13 cellular contexts compared by ENCODE assay signal in genomic region chr9:95070549-95071021, GRCh38.
DNase-seq lines count a peak whose midpoint lies in the region; ATAC-seq and TF ChIP-seq lines count a peak whose summit lies in the region.
"Had no signal": no experiment of that assay in that cellular context is flagged by ENCODE, and none has a peak within 500 bp of the region (broad histone marks: within the 10 kb centered on the region; RNA-seq: fewer than 3 reads in every experiment).

No MANE protein-coding gene starts in this region.

- peak overlapping the region; percentile 6; the same call in 1 of the 2 replicates for H3K27ac Mint-ChIP-seq in HFFc6
- no peak overlapping the region for H3K27ac Mint-ChIP-seq in endodermal cell
- H3K27ac Mint-ChIP-seq: activated B cell treated with CpG ODN at 0.5 μM for 24 hours had no signal

- TF ChIP-seq EP300 in suprapubic skin (IDR thresholded peaks at IDR 0.05): no peak

- H3K27me3 Mint-ChIP-seq in HFFc6 (ENCODE audit: insufficient read depth) (peaks cover 3% of the 10 kb centered on the region; the same call in 1 of the 2 replicates), endodermal cell (ENCODE audit: insufficient read depth) (no peaks in the 10 kb centered on the region)
- H3K27me3 Mint-ChIP-seq: activated B cell treated with CpG ODN at 0.5 μM for 24 hours had no signal

- H3K4me3 Mint-ChIP-seq in HFFc6 (no peak overlapping the region), endodermal cell (no peak overlapping the region)
- H3K4me3 Mint-ChIP-seq: activated B cell treated with CpG ODN at 0.5 μM for 24 hours had no signal

- TF ChIP-seq POLR2A in right lobe of liver (IDR thresholded peaks at IDR 0.05): no peak
- no peak for TF ChIP-seq POLR2A in suprapubic skin (IDR thresholded peaks at IDR 0.05)

- H3K36me3 Mint-ChIP-seq in HFFc6 (ENCODE audit: low read depth) (peaks cover 40% of the 10 kb centered on the region), endodermal cell (ENCODE audit: low read depth) (peaks cover 27% of the 10 kb centered on the region)

- H3K4me1 Mint-ChIP-seq in HFFc6 (ENCODE audit: low read depth): peaks cover 49% of the 10 kb centered on the region
- no peaks in the 10 kb centered on the region for H3K4me1 Mint-ChIP-seq in endodermal cell
- H3K4me1 Mint-ChIP-seq: activated B cell treated with CpG ODN at 0.5 μM for 24 hours had no signal

- no peak overlapping the region for H2BK5ac ChIP-seq in neuronal stem cell (ENCODE audit: low read length)

- H3K14ac ChIP-seq in neuronal stem cell (ENCODE audit: low read length): no peak overlapping the region

- no peak overlapping the region for H2AFZ ChIP-seq in neuronal stem cell (ENCODE audit: low read length)

- H3K4me1 ChIP-seq in endodermal cell (ENCODE audit: control insufficient read depth, insufficient read depth, low read length) (no peaks in the 10 kb centered on the region), right lobe of liver (peaks cover 0 to 57% (median 17%) of the 10 kb centered on the region in 4 donors), suprapubic skin (peaks cover 42% of the 10 kb centered on the region), neuronal stem cell (ENCODE audit: control insufficient read depth in 2 of 2, insufficient read depth in 1 of 2, low read depth in 1 of 2, low read length in 2 of 2) (peaks cover 0 to 1% of the 10 kb centered on the region in 2 donors)

- H3K4me2 ChIP-seq in neuronal stem cell (ENCODE audit: insufficient read depth, low read length, poor library complexity, severe bottlenecking): no peak overlapping the region

- intact Hi-C loops in right lobe of liver (cut with DNase I): no loop called here

- no peak overlapping the region for H3K18ac ChIP-seq in neuronal stem cell (ENCODE audit: low read length)

- H3K27me3 ChIP-seq in endodermal cell (ENCODE audit: control insufficient read depth, insufficient read depth, low read length, poor library complexity, severe bottlenecking): no peaks in the 10 kb centered on the region
- no peaks in the 10 kb centered on the region for H3K27me3 ChIP-seq in right lobe of liver
- H3K27me3 ChIP-seq in suprapubic skin: no peaks in the 10 kb centered on the region
- no peaks in the 10 kb centered on the region for H3K27me3 ChIP-seq in neuronal stem cell (ENCODE audit: control insufficient read depth in 3 of 3, insufficient read depth in 3 of 3, low read depth in 1 of 3, low read length in 3 of 3)

- DNase-seq in HFFc6: no peak
- DNase-seq in endodermal cell: peak; percentile 64
- no peak for DNase-seq in right lobe of liver
- DNase-seq in suprapubic skin (ENCODE audit: low spot score in 2 of 2): no peak
- DNase-seq in DMS153 treated with DMSO at 0.1 percent for 48 hours (lab: John Stamatoyannopoulos, UW; ENCODE audit: unreplicated experiment): no peak
- DNase-seq in neuronal stem cell (ENCODE audit: low spot score): no peak
- DNase-seq in DMS 273 treated with DMSO at 0.1 percent for 48 hours (lab: John Stamatoyannopoulos, UW): no peak
- DNase-seq in NCI-H146 treated with DMSO at 0.1 percent for 48 hours (lab: John Stamatoyannopoulos, UW; ENCODE audit: unreplicated experiment): no peak
- DNase-seq: activated B cell treated with CpG ODN at 0.5 μM for 24 hours; activated naive CD4-positive, alpha-beta T cell treated with anti-CD3 and anti-CD28 coated beads, Interleukin-2, amount 50 U/mL, for 16 hours; C1 segment of cervical spinal cord; stimulated activated CD4-positive, alpha-beta T cell treated with anti-CD3 and anti-CD28 coated beads, Interleukin-2, amount 100 ng/mL, for 48 hours had no signal

- peak; percentile 7 to 43 (median 34) for ATAC-seq in right lobe of liver

- no peaks in the 10 kb centered on the region for H3K79me1 ChIP-seq in neuronal stem cell (ENCODE audit: low read depth, low read length)

- H3K4me3 ChIP-seq in endodermal cell (ENCODE audit: low read length) (no peak overlapping the region), right lobe of liver (no peak overlapping the region), suprapubic skin (no peak overlapping the region), neuronal stem cell (ENCODE audit: low read length in 2 of 2) (no peak overlapping the region)
- H3K4me3 ChIP-seq: prostate gland had no signal

- no peak overlapping the region for H2BK120ac ChIP-seq in neuronal stem cell (ENCODE audit: low read depth, low read length)

- 81 to 92% methylated on average over 7 to 8 of the region's 8 CpGs for WGBS in endodermal cell (ENCODE audit: insufficient coverage in 1 of 2, insufficient read length in 1 of 2), 2 experiments
- 55% methylated on average over 8 of the region's 8 CpGs for WGBS in right lobe of liver (ENCODE audit: insufficient coverage, low coverage, low lambda C conversion rate, missing lambda C conversion rate)
- 52% methylated on average over 8 of the region's 8 CpGs for WGBS in suprapubic skin
- WGBS in neuronal stem cell (ENCODE audit: extremely low coverage in 2 of 2, insufficient read length in 2 of 2, insufficient replicate concordance in 1 of 2), 2 donors: no CpG with 5 or more reads among the region's 8 CpGs

- H3K9ac ChIP-seq in endodermal cell (ENCODE audit: extremely low read depth, low read length, poor library complexity, severe bottlenecking) (no peak overlapping the region), neuronal stem cell (ENCODE audit: low read depth, low read length, poor library complexity) (no peak overlapping the region)

- H2AK5ac ChIP-seq in neuronal stem cell (ENCODE audit: low read depth, low read length): no peak overlapping the region

- H4K91ac ChIP-seq in neuronal stem cell (ENCODE audit: low read depth, low read length, poor library complexity): no peak overlapping the region

- no peak overlapping the region for H4K8ac ChIP-seq in neuronal stem cell (ENCODE audit: low read depth, low read length)

- TF ChIP-seq CTCF in HFFc6 (IDR thresholded peaks at IDR 0.05): no peak
- peak; percentile 40 for TF ChIP-seq CTCF in endodermal cell (conservative IDR thresholded peaks at IDR 0.05)
- TF ChIP-seq CTCF in right lobe of liver (IDR thresholded peaks at IDR 0.05): no peak
- no peak for TF ChIP-seq CTCF in suprapubic skin (IDR thresholded peaks at IDR 0.05)

- H3K4ac ChIP-seq in neuronal stem cell (ENCODE audit: low read length): no peak overlapping the region

- no peak overlapping the region for H2BK12ac ChIP-seq in neuronal stem cell (ENCODE audit: low read length)

- H3K23ac ChIP-seq in neuronal stem cell (ENCODE audit: low read depth, low read length, poor library complexity): no peak overlapping the region

- H3K36me3 ChIP-seq in endodermal cell (ENCODE audit: control insufficient read depth, insufficient read depth, low read length): peaks cover 23% of the 10 kb centered on the region
- peaks cover 0 to 67% (median 5%) of the 10 kb centered on the region in 4 donors for H3K36me3 ChIP-seq in right lobe of liver
- peaks cover 40% of the 10 kb centered on the region for H3K36me3 ChIP-seq in suprapubic skin
- peaks cover 0 to 53% of the 10 kb centered on the region in 2 donors for H3K36me3 ChIP-seq in neuronal stem cell (replicated peaks in 1 of 2; ENCODE audit: control insufficient read depth in 2 of 2, insufficient read depth in 2 of 2, low read length in 2 of 2)
- H3K36me3 ChIP-seq: prostate gland had no signal

- no peak overlapping the region for H2BK15ac ChIP-seq in neuronal stem cell (ENCODE audit: low read length)

- no peaks in the 10 kb centered on the region for H3K9me3 ChIP-seq in endodermal cell (ENCODE audit: control insufficient read depth, low read length)
- no peaks in the 10 kb centered on the region for H3K9me3 ChIP-seq in right lobe of liver
- no peaks in the 10 kb centered on the region for H3K9me3 ChIP-seq in suprapubic skin
- no peaks in the 10 kb centered on the region for H3K9me3 ChIP-seq in neuronal stem cell (replicated peaks in 1 of 2; ENCODE audit: control insufficient read depth in 2 of 2, insufficient read depth in 1 of 2, low read depth in 1 of 2, low read length in 2 of 2)
- H3K9me3 ChIP-seq: prostate gland had no signal

- H3K27ac ChIP-seq in endodermal cell (ENCODE audit: low read depth, low read length): no peak overlapping the region
- H3K27ac ChIP-seq in right lobe of liver: peak overlapping the region in 1 of 3 donors; percentile 54
- H3K27ac ChIP-seq in suprapubic skin: peak overlapping the region; percentile 32
- no peak overlapping the region for H3K27ac ChIP-seq in neuronal stem cell (replicated peaks; ENCODE audit: low read length)

- H3K9me3 Mint-ChIP-seq in HFFc6 (no peaks in the 10 kb centered on the region), endodermal cell (no peaks in the 10 kb centered on the region)
- H3K9me3 Mint-ChIP-seq: activated B cell treated with CpG ODN at 0.5 μM for 24 hours had no signal
